ENCODE assay signal across 26 cellular contexts in the genomic region with DNA sequence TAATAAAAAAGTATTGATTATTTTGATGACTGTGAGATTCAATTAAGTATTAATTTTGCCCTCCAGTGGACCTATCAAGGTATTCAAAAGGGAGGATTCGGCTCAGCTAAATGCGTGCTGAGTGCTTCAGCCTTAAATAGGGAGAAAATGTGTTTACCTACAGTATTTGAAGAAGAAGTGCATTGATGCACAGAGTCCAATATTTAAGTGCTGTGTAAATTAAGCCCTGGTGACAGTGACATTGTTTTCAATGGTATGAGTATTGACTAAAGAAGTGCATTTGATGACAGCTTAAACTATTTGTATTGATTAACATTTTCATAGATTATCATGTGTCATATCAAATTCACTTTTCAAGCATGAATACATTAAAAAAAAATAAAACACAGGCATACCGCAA.
DNase-seq lines count a peak whose midpoint lies in the region; ATAC-seq lines count a peak whose summit lies in the region.
"Had no signal": no experiment of that assay in that cellular context is flagged by ENCODE, and none has a peak within 500 bp of the region (broad histone marks: within the 10 kb centered on the region; RNA-seq: fewer than 3 reads in every experiment).

No MANE protein-coding gene starts in this region.

- peak overlapping the region; percentile 76 for H3K4me2 ChIP-seq in BLaER1

- H3K4me1 ChIP-seq in BLaER1: peaks cover 17% of the 10 kb centered on the region
- H3K4me1 ChIP-seq: BE2C had no signal

- H3K27ac ChIP-seq in BLaER1: no peak overlapping the region
- H3K27ac ChIP-seq: coronary artery had no signal

- ATAC-seq in HG03280 (IDR thresholded peaks at IDR 0.05; ENCODE audit: unreplicated experiment): no peak
- ATAC-seq: activated CD4-positive, CD25-positive, alpha-beta regulatory T cell treated with anti-CD3 and anti-CD28 coated beads, Interleukin-2, amount 50 U/mL, for 24 hours; activated T-helper 17 cell treated with anti-CD3 and anti-CD28 coated beads, Interleukin-2, amount 50 U/mL, for 72 hours; effector memory CD8-positive, alpha-beta T cell had no signal

- H3K4me3 ChIP-seq in BLaER1: no peak overlapping the region
- H3K4me3 ChIP-seq: coronary artery, GM23338 had no signal

- no peaks in the 10 kb centered on the region for H3K27me3 ChIP-seq in BLaER1

- H4K20me1 ChIP-seq in BLaER1: no peaks in the 10 kb centered on the region

- H3K9me3 ChIP-seq in BLaER1: no peaks in the 10 kb centered on the region
- H3K9me3 ChIP-seq: BE2C had no signal

- H3K9ac ChIP-seq in BLaER1: no peak overlapping the region

- no peaks in the 10 kb centered on the region for H3K36me3 ChIP-seq in BLaER1
- H3K36me3 ChIP-seq: BE2C had no signal

- DNase-seq in DMS53 (lab: John Stamatoyannopoulos, UW) (peak; percentile 92), NCI-H2029 (lab: John Stamatoyannopoulos, UW) (peak; percentile 81), NCI-H774 (lab: John Stamatoyannopoulos, UW) (peak; percentile 77), putamen (ENCODE audit: low spot score) (no peak), GDM1 (lab: John Stamatoyannopoulos, UW) (no peak), HUDEP-2 (lab: John Stamatoyannopoulos, UW; ENCODE audit: unreplicated experiment in 76 of 76) (no peak)
- DNase-seq: activated CD4-positive, alpha-beta T cell treated with anti-CD3 and anti-CD28 coated beads, Interleukin-2, amount 50 U/mL, for 48 hours; activated CD8-positive, alpha-beta memory T cell treated with anti-CD3 and anti-CD28 coated beads, Interleukin-2, amount 50 U/mL, for 48 hours; anterior cingulate cortex; BE2C; Calu3; effector memory CD8-positive, alpha-beta T cell; head of caudate nucleus; HFFc6; kidney; naive B cell; NCI-H1694; NCI-H524 treated with DMSO at 0.1 percent for 48 hours; occipital lobe; stimulated activated naive CD4-positive, alpha-beta T cell treated with Interleukin-2 at 50 U/mL for 16 hours had no signal

Comparison
In these comparisons a context has a peak if more than half of its experiments do, and no peak if none do; other contexts are left out.
1. DNase-seq: peak in DMS53 (single experiment), NCI-H2029 (single experiment) and NCI-H774 (single experiment); none in putamen (single experiment), GDM1 (single experiment) and HUDEP-2 (0 of 76).